In genomic region chr6:125300992-125301434, GRCh38 we compare ENCODE assay signal across 7 cellular contexts. TPM values are rescaled to one million over a fixed set of nuclear protein-coding genes. Genes with fewer than 3 reads are reported as not detected.
A peak's percentile ranks its signal among the peaks of the same experiment; 100 is the strongest.
DNase-seq lines count a peak whose midpoint lies in the region; ATAC-seq and TF ChIP-seq lines count a peak whose summit lies in the region.

No MANE protein-coding gene starts in this region.

- H3K36me3 ChIP-seq in mammary epithelial cell (ENCODE audit: insufficient read depth, low read length) (peaks cover 30% of the 10 kb centered on the region), upper lobe of left lung (peaks cover 0 to 21% (median 6%) of the 10 kb centered on the region in 4 donors)

- peak overlapping the region; percentile 66 to 83 (median 81) for H3K4me3 ChIP-seq in mammary epithelial cell (replicated peaks in 1 of 3; ENCODE audit: insufficient read depth in 1 of 3, low read depth in 2 of 3, low read length in 3 of 3)
- H3K4me3 ChIP-seq in lower leg skin (ENCODE audit: low read depth, poor library complexity, severe bottlenecking), result peak overlapping the region; percentile 73
- H3K4me3 ChIP-seq in upper lobe of left lung, result peak overlapping the region; percentile 5 to 82 (median 68)

- H4K20me1 ChIP-seq in mammary epithelial cell (ENCODE audit: insufficient read depth, low read length), result no peaks in the 10 kb centered on the region

- POLR2A ChIA-PET in GM10248 (lab: Yijun Ruan, JAX), result no interaction called here

- intact Hi-C loops in mammary epithelial cell (cut with micrococcal nuclease), result loop anchor here (1.0 to 5.0 kb wide), 3 partner anchors 108 to 339 kb away; partner anchors contain the start of genes RNF217 and TPD52L1
- intact Hi-C loops in lower leg skin (cut with DNase I; ENCODE audit: low total_unique reads), result no loop called here

- no TSS peak for BruUV-seq in mammary epithelial cell (replicated peaks; lab: Mats Ljungman, UMichigan)

- peak; percentile 25 for DNase-seq in GM10248 (ENCODE audit: extremely low spot score)
- DNase-seq in M059J (ENCODE audit: low read depth), result peak; percentile 35
- no peak for DNase-seq in mammary epithelial cell
- no peak for DNase-seq in lower leg skin (ENCODE audit: low spot score in 2 of 2)
- DNase-seq in upper lobe of left lung, result no peak
- DNase-seq in NCI-H524 treated with DMSO at 0.1 percent for 48 hours (lab: John Stamatoyannopoulos, UW), result no peak
- DNase-seq in activated CD8-positive, alpha-beta memory T cell treated with anti-CD3 and anti-CD28 coated beads, Interleukin-2, amount 50 U/mL, for 48 hours, result no peak

- WGBS in mammary epithelial cell (ENCODE audit: low coverage, missing lambda C conversion rate), result 5% methylated on average over 11 of the region's 11 CpGs
- 4 to 5% methylated on average over 11 of the region's 11 CpGs for WGBS in lower leg skin, 2 donors
- 8 to 10% methylated on average over 11 of the region's 11 CpGs for WGBS in upper lobe of left lung, 2 donors

- peaks cover 3% of the 10 kb centered on the region for H3K9me3 ChIP-seq in mammary epithelial cell (replicated peaks; ENCODE audit: insufficient read depth, low read length)
- H3K9me3 ChIP-seq in upper lobe of left lung, result no peaks in the 10 kb centered on the region

- TF ChIP-seq CTCF in GM10248 (IDR thresholded peaks at IDR 0.05; ENCODE audit: control extremely low read depth, extremely low read depth, low read depth, missing control alignments), result no peak
- no peak for TF ChIP-seq CTCF in mammary epithelial cell (conservative IDR thresholded peaks at IDR 0.05 in 1 of 2, IDR thresholded peaks at IDR 0.05 in 1 of 2; ENCODE audit: extremely low read depth in 1 of 2, insufficient read depth in 1 of 2, low read depth in 1 of 2, low read length in 2 of 2)
- no peak for TF ChIP-seq CTCF in lower leg skin (IDR thresholded peaks at IDR 0.05)
- no peak for TF ChIP-seq CTCF in upper lobe of left lung (IDR thresholded peaks at IDR 0.05)

- peaks cover 25% of the 10 kb centered on the region for H3K79me2 ChIP-seq in mammary epithelial cell (ENCODE audit: insufficient read depth, low read length)

- peak overlapping the region; percentile 75 for H3K9ac ChIP-seq in mammary epithelial cell (ENCODE audit: insufficient read depth, low read length)

- dilution Hi-C loops in mammary epithelial cell (cut with HindIII; ENCODE audit: low sequenced_read_pairs), result no loop called here

- H3K4me1 ChIP-seq in mammary epithelial cell (ENCODE audit: insufficient read depth, low read length) (peaks cover 2% of the 10 kb centered on the region), upper lobe of left lung (peaks cover 9 to 17% (median 14%) of the 10 kb centered on the region in 4 donors)

- H2AFZ ChIP-seq in mammary epithelial cell (ENCODE audit: low read depth, low read length), result peak overlapping the region; percentile 95

- TF ChIP-seq POLR2A in lower leg skin (IDR thresholded peaks at IDR 0.05), result no peak
- no peak for TF ChIP-seq POLR2A in upper lobe of left lung (IDR thresholded peaks at IDR 0.05)

- peak in 1 of 2 donors; percentile 11 for ATAC-seq in upper lobe of left lung (ENCODE audit: low FRiP score in 2 of 2)

- peak overlapping the region; percentile 80 for H3K4me2 ChIP-seq in mammary epithelial cell (ENCODE audit: insufficient read depth, low read depth, low read length)

- H3K27ac ChIP-seq in mammary epithelial cell (ENCODE audit: insufficient read depth, low read depth, low read length) (peak overlapping the region; percentile 27), upper lobe of left lung (peak overlapping the region; percentile 87 to 93 (median 90))

- H3K27me3 ChIP-seq in mammary epithelial cell (ENCODE audit: insufficient read depth, low read length) (no peaks in the 10 kb centered on the region), upper lobe of left lung (no peaks in the 10 kb centered on the region)

- CTCF ChIA-PET in GM10248 (lab: Yijun Ruan, JAX), result interaction anchor here (0.8 to 4.2 kb wide), 4 partner anchors 11 to 696 kb away, joined by 3 to 29 read pairs (median 4); no protein-coding TSS in a partner anchor
- CTCF ChIA-PET in mammary epithelial cell (lab: Charles Lee; ENCODE audit: low non-redundant PET), result no interaction called here

- in situ Hi-C loops in mammary epithelial cell (cut with MboI; ENCODE audit: low sequenced_read_pairs in 2 of 2), result loop anchor here in 1 of 2 donors (25.0 kb wide), 1 partner anchor 661 kb away; the partner anchor contains the start of gene HINT3

- TF ChIP-seq EP300 in upper lobe of left lung (IDR thresholded peaks at IDR 0.05), result no peak

RNA-seq across cellular contexts. Expression of gene HDDC2, which starts 0.8 kb away (rescaled TPM):
- 62.9 and 84.3 TPM in 2 replicates for total RNA-seq in M059J (2014; rRNA removed; shearing (Covaris generic))
- total RNA-seq in mammary epithelial cell, result 10 to 100 TPM; 39.5 to 76.6 TPM
- 95.7 TPM for polyA plus RNA-seq in mammary epithelial cell
- 63.7 TPM for polyA minus RNA-seq in mammary epithelial cell
- total RNA-seq in lower leg skin, result 10 to 100 TPM; 40.1 to 65.6 (median 42.8) TPM
- 10 to 100 TPM; 31.4 to 57.5 (median 47.4) TPM for total RNA-seq in upper lobe of left lung

Comparison
In these comparisons a context has a peak if more than half of its experiments do, and no peak if none do; other contexts are left out.
1. DNase-seq: peak in GM10248 (single experiment) and M059J (single experiment); none in mammary epithelial cell (single experiment), lower leg skin (0 of 2), upper lobe of left lung (0 of 2), NCI-H524 treated with DMSO at 0.1 percent for 48 hours (single experiment) and activated CD8-positive, alpha-beta memory T cell treated with anti-CD3 and anti-CD28 coated beads, Interleukin-2, amount 50 U/mL, for 48 hours (single experiment).
2. Peak in every context shown above with its lines, with median percentiles within 50 percentile points of each other: H3K4me3 ChIP-seq.